In the genomic region with DNA sequence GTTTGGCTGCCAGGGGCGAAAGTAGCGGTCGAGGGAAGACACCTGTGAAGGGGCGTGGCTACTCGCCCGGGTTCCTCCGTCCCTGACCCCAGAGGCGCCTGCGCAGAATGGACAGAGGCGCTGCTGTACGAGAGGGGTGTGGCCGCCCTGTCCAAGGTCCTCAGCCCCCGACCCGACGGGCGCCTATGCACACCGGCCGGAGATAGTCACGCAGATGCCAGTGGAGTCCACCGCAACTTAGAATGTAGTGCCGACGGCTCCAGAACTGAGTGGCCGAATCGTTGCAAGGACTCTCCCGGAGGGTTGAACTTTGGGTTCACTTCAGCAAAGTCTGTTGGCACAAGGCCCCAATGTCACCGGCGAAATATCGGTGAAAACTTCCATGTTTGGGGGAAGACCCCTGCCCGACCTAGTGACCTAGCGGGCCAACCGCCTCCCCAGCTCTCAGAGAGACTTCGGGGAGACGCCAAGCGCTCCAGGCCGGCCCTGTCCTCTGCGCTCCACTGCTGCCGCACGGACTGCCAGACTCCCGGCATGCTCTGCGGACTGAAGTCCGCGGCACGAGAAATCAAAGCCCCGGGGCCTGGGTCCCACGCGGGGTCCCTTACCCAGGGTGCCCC, we compare ENCODE assay signal across 1 cellular context.
A peak's percentile ranks its signal among the peaks of the same experiment; 100 is the strongest.
TF ChIP-seq lines count a peak whose summit lies in the region.

No MANE protein-coding gene starts in this region.

TF ChIP-seq in HepG2, 621 proteins besides CTCF, POLR2A, EP300 and RAD21 (continued from another document and continues in another):
- TF ChIP-seq CREBL2 (CRISPR knock-in tag; IDR thresholded peaks at IDR 0.05; ENCODE audit: borderline replicate concordance): peak; percentile 55; the same call in 1 of the 2 replicates
- TF ChIP-seq SOX6 (IDR thresholded peaks at IDR 0.05): no peak
- TF ChIP-seq SOX6 (CRISPR knock-in tag; IDR thresholded peaks at IDR 0.05): peak; percentile 91
- peak; percentile 99 for TF ChIP-seq ZNF839 (CRISPR knock-in tag; IDR thresholded peaks at IDR 0.05; ENCODE audit: borderline replicate concordance)
- peak; percentile 98 for TF ChIP-seq MXD3 (CRISPR knock-in tag; IDR thresholded peaks at IDR 0.05)
- no peak for TF ChIP-seq MED8 (CRISPR knock-in tag; IDR thresholded peaks at IDR 0.05; ENCODE audit: insufficient replicate concordance)
- TF ChIP-seq ZNF549 (CRISPR knock-in tag; IDR thresholded peaks at IDR 0.05): no peak
- TF ChIP-seq ZNF713 (CRISPR knock-in tag; IDR thresholded peaks at IDR 0.05): peak; percentile 97; the same call in 1 of the 2 replicates
- peak; percentile 91 for TF ChIP-seq AGO2 (optimal IDR thresholded peaks at IDR 0.05; ENCODE audit: low read depth, low read length)
- peak; percentile 81 for TF ChIP-seq NR2F6 (IDR thresholded peaks at IDR 0.05)
- peak; percentile 91 for TF ChIP-seq NR2F6 (CRISPR knock-in tag; IDR thresholded peaks at IDR 0.05)
- TF ChIP-seq ZNF816 (CRISPR knock-in tag; IDR thresholded peaks at IDR 0.05; ENCODE audit: borderline replicate concordance): peak; percentile 96; the same call in 1 of the 2 replicates
- TF ChIP-seq SSRP1 (CRISPR knock-in tag; IDR thresholded peaks at IDR 0.05): peak; percentile 91; the same call in 1 of the 2 replicates
- 0 out of 2 replicates have a peak, but pooled peaks have one; percentile 55 for TF ChIP-seq NAIF1 (CRISPR knock-in tag; IDR thresholded peaks at IDR 0.05; ENCODE audit: borderline replicate concordance)
- TF ChIP-seq KDM4B (CRISPR knock-in tag; IDR thresholded peaks at IDR 0.05): peak; percentile 93
- TF ChIP-seq, protein P1, sequence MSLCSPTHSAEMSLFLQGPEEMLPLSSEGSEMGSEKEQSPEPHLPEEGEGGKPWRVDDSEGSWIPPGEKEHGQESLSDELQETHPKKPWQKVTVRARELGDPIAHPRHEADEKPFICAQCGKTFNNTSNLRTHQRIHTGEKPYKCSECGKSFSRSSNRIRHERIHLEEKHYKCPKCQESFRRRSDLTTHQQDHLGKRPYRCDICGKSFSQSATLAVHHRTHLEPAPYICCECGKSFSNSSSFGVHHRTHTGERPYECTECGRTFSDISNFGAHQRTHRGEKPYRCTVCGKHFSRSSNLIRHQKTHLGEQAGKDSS (CRISPR knock-in tag; IDR thresholded peaks at IDR 0.05; ENCODE audit: borderline replicate concordance, low read depth): peak; percentile 97
- peak; percentile 77; the same call in 1 of the 2 replicates for TF ChIP-seq ZNF564 (CRISPR knock-in tag; IDR thresholded peaks at IDR 0.05)
- TF ChIP-seq TOPORS (CRISPR knock-in tag; IDR thresholded peaks at IDR 0.05): peak; percentile 85; the same call in 1 of the 2 replicates
- 0 out of 2 replicates have a peak, but pooled peaks have one; percentile 36 for TF ChIP-seq ZNF740 (CRISPR knock-in tag; IDR thresholded peaks at IDR 0.05)
- TF ChIP-seq ZNF468 (CRISPR knock-in tag; IDR thresholded peaks at IDR 0.05): no peak
- peak; percentile 87 for TF ChIP-seq RBAK (CRISPR knock-in tag; IDR thresholded peaks at IDR 0.05)
- TF ChIP-seq ZNF280B (CRISPR knock-in tag; IDR thresholded peaks at IDR 0.05; ENCODE audit: borderline replicate concordance): peak; percentile 98
- peak; percentile 61 for TF ChIP-seq E2F2 (CRISPR knock-in tag; IDR thresholded peaks at IDR 0.05; ENCODE audit: borderline replicate concordance)
- no peak for TF ChIP-seq NPAS2 (CRISPR knock-in tag; IDR thresholded peaks at IDR 0.05; ENCODE audit: borderline replicate concordance)
- peak; percentile 99 for TF ChIP-seq CHCHD3 (CRISPR knock-in tag; IDR thresholded peaks at IDR 0.05)
- TF ChIP-seq NFYC (CRISPR knock-in tag; IDR thresholded peaks at IDR 0.05): peak; percentile 46; the same call in 1 of the 2 replicates
- TF ChIP-seq ZNF773 (CRISPR knock-in tag; IDR thresholded peaks at IDR 0.05; ENCODE audit: borderline replicate concordance): peak; percentile 14; the same call in 1 of the 2 replicates
- peak; percentile 78 for TF ChIP-seq ZNF292 (CRISPR knock-in tag; IDR thresholded peaks at IDR 0.05; ENCODE audit: borderline replicate concordance, low read depth)
- TF ChIP-seq ZNF414 (CRISPR knock-in tag; IDR thresholded peaks at IDR 0.05): peak; percentile 98
- peak; percentile 95 for TF ChIP-seq ZNF83 (CRISPR knock-in tag; IDR thresholded peaks at IDR 0.05; ENCODE audit: borderline replicate concordance)
- TF ChIP-seq, protein P2, sequence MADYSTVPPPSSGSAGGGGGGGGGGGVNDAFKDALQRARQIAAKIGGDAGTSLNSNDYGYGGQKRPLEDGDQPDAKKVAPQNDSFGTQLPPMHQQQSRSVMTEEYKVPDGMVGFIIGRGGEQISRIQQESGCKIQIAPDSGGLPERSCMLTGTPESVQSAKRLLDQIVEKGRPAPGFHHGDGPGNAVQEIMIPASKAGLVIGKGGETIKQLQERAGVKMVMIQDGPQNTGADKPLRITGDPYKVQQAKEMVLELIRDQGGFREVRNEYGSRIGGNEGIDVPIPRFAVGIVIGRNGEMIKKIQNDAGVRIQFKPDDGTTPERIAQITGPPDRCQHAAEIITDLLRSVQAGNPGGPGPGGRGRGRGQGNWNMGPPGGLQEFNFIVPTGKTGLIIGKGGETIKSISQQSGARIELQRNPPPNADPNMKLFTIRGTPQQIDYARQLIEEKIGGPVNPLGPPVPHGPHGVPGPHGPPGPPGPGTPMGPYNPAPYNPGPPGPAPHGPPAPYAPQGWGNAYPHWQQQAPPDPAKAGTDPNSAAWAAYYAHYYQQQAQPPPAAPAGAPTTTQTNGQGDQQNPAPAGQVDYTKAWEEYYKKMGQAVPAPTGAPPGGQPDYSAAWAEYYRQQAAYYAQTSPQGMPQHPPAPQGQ (CRISPR knock-in tag; IDR thresholded peaks at IDR 0.05; ENCODE audit: borderline replicate concordance): peak; percentile 77
- TF ChIP-seq, protein P3, sequence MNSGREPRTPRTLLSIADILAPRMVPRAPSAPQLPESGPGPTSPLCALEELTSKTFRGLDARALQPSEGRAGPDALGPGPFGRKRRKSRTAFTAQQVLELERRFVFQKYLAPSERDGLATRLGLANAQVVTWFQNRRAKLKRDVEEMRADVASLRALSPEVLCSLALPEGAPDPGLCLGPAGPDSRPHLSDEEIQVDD (CRISPR knock-in tag; IDR thresholded peaks at IDR 0.05; ENCODE audit: borderline replicate concordance): peak; percentile 93; the same call in 1 of the 2 replicates
- TF ChIP-seq SMAD1 (CRISPR knock-in tag; IDR thresholded peaks at IDR 0.05; ENCODE audit: borderline replicate concordance, low read depth): peak; percentile 96
- peak; percentile 98 for TF ChIP-seq ZNF430 (CRISPR knock-in tag; IDR thresholded peaks at IDR 0.05)
- peak; percentile 26; the same call in 1 of the 2 replicates for TF ChIP-seq ZFP36L2 (CRISPR knock-in tag; IDR thresholded peaks at IDR 0.05)
- TF ChIP-seq ZNF781 (CRISPR knock-in tag; IDR thresholded peaks at IDR 0.05; ENCODE audit: borderline replicate concordance, not compliant biosample characterization): peak; percentile 96
- peak; percentile 97 for TF ChIP-seq HNF4G (IDR thresholded peaks at IDR 0.05; ENCODE audit: borderline replicate concordance, low read depth, low read length)
- TF ChIP-seq HNF4G (CRISPR knock-in tag; IDR thresholded peaks at IDR 0.05; ENCODE audit: borderline replicate concordance, low read depth): peak; percentile 91
- TF ChIP-seq PPARG (CRISPR knock-in tag; conservative IDR thresholded peaks at IDR 0.05): no peak; the same call in 1 of the 2 replicates
- TF ChIP-seq SNRNP70 (IDR thresholded peaks at IDR 0.05; ENCODE audit: low read depth, low read length): no peak
- peak; percentile 79; the same call in 1 of the 2 replicates for TF ChIP-seq ZSCAN9 (CRISPR knock-in tag; IDR thresholded peaks at IDR 0.05; ENCODE audit: borderline replicate concordance)
- no peak; the same call in 1 of the 2 replicates for TF ChIP-seq FLYWCH1 (CRISPR knock-in tag; IDR thresholded peaks at IDR 0.05)
- no peak for TF ChIP-seq ATM (IDR thresholded peaks at IDR 0.05; ENCODE audit: borderline replicate concordance)
- peak; percentile 84 for TF ChIP-seq PHF20 (CRISPR knock-in tag; IDR thresholded peaks at IDR 0.05)
- no peak for TF ChIP-seq ZEB1 (IDR thresholded peaks at IDR 0.05; ENCODE audit: insufficient replicate concordance, low read depth)
- TF ChIP-seq RERE (CRISPR knock-in tag; IDR thresholded peaks at IDR 0.05; ENCODE audit: low read depth): peak; percentile 12; the same call in 1 of the 2 replicates
